In the genomic region with DNA sequence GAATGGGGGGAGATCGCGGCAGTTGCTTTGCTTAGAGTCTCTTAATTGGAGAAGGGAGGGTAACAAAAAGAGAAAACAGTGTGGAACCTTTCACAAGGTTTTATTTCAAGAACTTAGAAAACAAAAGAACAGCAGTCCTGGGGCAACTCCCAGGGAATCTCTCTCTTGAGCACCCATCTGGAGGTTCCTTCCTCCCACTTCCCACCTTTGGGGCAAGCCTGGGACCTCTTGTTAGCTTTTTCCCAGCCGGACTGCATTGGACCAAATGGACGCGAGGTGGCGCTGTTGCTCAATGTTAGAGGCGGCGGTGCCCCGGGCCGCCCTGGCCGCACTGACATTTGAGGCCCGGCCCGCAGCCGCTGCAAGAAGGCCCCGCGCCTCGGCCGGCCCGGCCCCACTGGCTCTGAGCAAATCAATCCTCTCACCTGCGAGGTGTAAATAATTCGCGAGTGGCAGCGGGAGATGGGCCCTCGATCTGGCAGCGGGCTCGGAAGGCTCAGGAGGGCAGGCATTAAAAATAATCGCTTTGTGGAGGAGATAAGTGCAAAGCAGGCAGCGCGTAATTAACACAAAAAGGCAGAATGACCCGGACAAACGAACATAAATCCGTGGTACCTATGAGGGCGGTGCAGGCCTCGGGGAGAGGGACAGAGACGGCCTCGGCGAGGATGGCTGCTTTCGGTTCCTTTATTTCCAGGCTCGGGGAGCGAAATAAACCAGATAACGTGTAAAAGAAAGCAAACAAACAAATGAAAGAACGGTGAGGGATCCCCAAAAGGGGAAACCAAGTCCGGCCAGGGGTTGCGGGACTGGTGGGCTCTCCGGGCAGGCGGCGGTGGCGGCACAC, we compare ENCODE assay signal across 8 cellular contexts. TPM values are rescaled to one million over a fixed set of nuclear protein-coding genes. Genes with fewer than 3 reads are reported as not detected.
DNase-seq lines count a peak whose midpoint lies in the region; ATAC-seq and TF ChIP-seq lines count a peak whose summit lies in the region.

No MANE protein-coding gene starts in this region.

- TF ChIP-seq CTCF in CD4-positive, alpha-beta T cell (IDR thresholded peaks at IDR 0.05): peak; percentile 93
- TF ChIP-seq CTCF in LNCaP clone FGC (IDR thresholded peaks at IDR 0.05; ENCODE audit: control insufficient read depth, extremely low read depth, insufficient read depth) (peak; percentile 96), uterus (IDR thresholded peaks at IDR 0.05) (peak; percentile 91 to 96 (median 94))

- peak; percentile 80 for ATAC-seq in CD4-positive, alpha-beta T cell (ENCODE audit: poor library complexity)
- ATAC-seq in GM19397 (IDR thresholded peaks at IDR 0.05; ENCODE audit: unreplicated experiment) (peak; percentile 77), left cardiac atrium (peak; percentile 90)

- CTCF ChIA-PET in CD4-positive, alpha-beta T cell (lab: Charles Lee): interaction anchor here (0.6 to 6.3 kb wide), 19 partner anchors 8 to 210 kb away, joined by 3 to 59 read pairs (median 5); partner anchors contain the start of genes HOXC10, HOXC4, HOXC5 and SMUG1

- no peak overlapping the region for H3K27ac Mint-ChIP-seq in CD4-positive, alpha-beta T cell

- H3K27me3 Mint-ChIP-seq in CD4-positive, alpha-beta T cell: peaks cover 100% of the 10 kb centered on the region

- H3K9me3 Mint-ChIP-seq in CD4-positive, alpha-beta T cell: no peaks in the 10 kb centered on the region

- H3K27ac ChIP-seq in CD4-positive, alpha-beta T cell (ENCODE audit: low read depth, low read length): no peak overlapping the region
- H3K27ac ChIP-seq in uterus: no peak overlapping the region

- DNase-seq in CD4-positive, alpha-beta T cell: peak; percentile 68 to 89 (median 80)
- DNase-seq in LNCaP clone FGC (ENCODE audit: low read depth) (no peak), T follicular helper cell (ENCODE audit: low read depth) (peak; percentile 74), adipocyte (ENCODE audit: low read depth) (peak; percentile 96), left cardiac atrium (peak; percentile 86), retina (peak; percentile 94), uterus (peak; percentile 87 to 92)

- H3K4me1 ChIP-seq in adipocyte (ENCODE audit: control insufficient read depth, insufficient read depth, low read length) (peaks cover 51% of the 10 kb centered on the region), uterus (no peaks in the 10 kb centered on the region)

- peak overlapping the region; percentile 84 for H3K4me3 Mint-ChIP-seq in CD4-positive, alpha-beta T cell

- intact Hi-C loops in CD4-positive, alpha-beta T cell (cut with DNase I, micrococcal nuclease): loop anchor here (1.0 to 10.0 kb wide), 7 partner anchors 185 to 376 kb away; partner anchors contain the start of genes GPR84 (in 1 of the 2) and ZNF385A (in 1 of the 2)
- intact Hi-C loops in left cardiac atrium (cut with DNase I) (loop anchor here in 1 of 2 donors (2.0 kb wide), 1 partner anchor 187 kb away; no protein-coding TSS in a partner anchor), uterus (cut with DNase I; ENCODE audit: low total_unique reads) (loop anchor here (5.0 kb wide), 1 partner anchor 186 kb away; no protein-coding TSS in a partner anchor)

- POLR2A ChIA-PET in CD4-positive, alpha-beta T cell (lab: Charles Lee): interaction anchor here (0.8 to 1.7 kb wide), 10 partner anchors 10 to 319 kb away, joined by 3 to 8 read pairs (median 4); partner anchors contain the start of genes COPZ1 and SMUG1

- H3K9me3 ChIP-seq in CD4-positive, alpha-beta T cell (ENCODE audit: control insufficient read depth, low read length): no peaks in the 10 kb centered on the region
- H3K9me3 ChIP-seq in adipocyte (ENCODE audit: control insufficient read depth, low read length) (no peaks in the 10 kb centered on the region), uterus (no peaks in the 10 kb centered on the region)

- no peak overlapping the region for H3K4me3 ChIP-seq in LNCaP clone FGC (ENCODE audit: low read depth, low read length)
- H3K4me3 ChIP-seq in adipocyte (ENCODE audit: low read length): peak overlapping the region; percentile 86
- peak overlapping the region in 1 of 2 donors; percentile 14 for H3K4me3 ChIP-seq in uterus

- no peak for TF ChIP-seq POLR2A in uterus (IDR thresholded peaks at IDR 0.05)

- peaks cover 6% of the 10 kb centered on the region for H3K36me3 ChIP-seq in adipocyte (ENCODE audit: control insufficient read depth, insufficient read depth, low read length, severe bottlenecking)
- no peaks in the 10 kb centered on the region for H3K36me3 ChIP-seq in uterus

- peaks cover 38% of the 10 kb centered on the region for H3K4me1 Mint-ChIP-seq in CD4-positive, alpha-beta T cell (ENCODE audit: low read depth)

- no peaks in the 10 kb centered on the region for H3K36me3 Mint-ChIP-seq in CD4-positive, alpha-beta T cell (ENCODE audit: low read depth)

- H3K9ac ChIP-seq in adipocyte (ENCODE audit: low read length): peak overlapping the region; percentile 96

- peaks cover 96% of the 10 kb centered on the region for H3K27me3 ChIP-seq in CD4-positive, alpha-beta T cell (ENCODE audit: control insufficient read depth, insufficient read depth, low read length)
- H3K27me3 ChIP-seq in adipocyte (replicated peaks; ENCODE audit: control insufficient read depth, insufficient read depth, low read length) (no peaks in the 10 kb centered on the region), uterus (peaks cover 9 to 33% of the 10 kb centered on the region in 2 donors)

RNA-seq across cellular contexts. Expression of gene HOXC8, which starts 2.7 kb away (rescaled TPM):
- not detected for total RNA-seq in CD4-positive, alpha-beta T cell
- total RNA-seq in left cardiac atrium: not detected
- total RNA-seq in uterus: 1 to 10 TPM in 1 of 4 donors, under 1 TPM in 2, not detected in 1; 0.29 to 7.2 (median 0.35) TPM

RNA-seq across cellular contexts. Expression of gene HOXC9, which starts 6.1 kb away (rescaled TPM):
- not detected for total RNA-seq in CD4-positive, alpha-beta T cell
- total RNA-seq in left cardiac atrium: not detected
- total RNA-seq in uterus: 1 to 10 TPM in 3 of 4 donors, not detected in 1; 1.5 to 7.8 (median 1.7) TPM

RNA-seq across cellular contexts. Expression of gene HOXC10, which starts 21.1 kb away (rescaled TPM):
- total RNA-seq in CD4-positive, alpha-beta T cell: not detected
- not detected for total RNA-seq in left cardiac atrium
- total RNA-seq in uterus: 10 to 100 TPM in 1 of 4 donors, 1 to 10 TPM in 2, not detected in 1; 1.3 to 12.4 (median 3.2) TPM

RNA-seq across cellular contexts. Expression of gene HOXC6, which starts 22.2 kb away (rescaled TPM):
- not detected for total RNA-seq in CD4-positive, alpha-beta T cell
- total RNA-seq in left cardiac atrium: under 1 TPM in 1 of 2 donors, not detected in 1; 0.50 TPM
- total RNA-seq in uterus: 10 to 100 TPM in 1 of 4 donors, 1 to 10 TPM in 2, not detected in 1; 1.2 to 20.4 (median 2.1) TPM

RNA-seq across cellular contexts. Expression of gene HOXC5, which starts 26.8 kb away (rescaled TPM):
- not detected for total RNA-seq in CD4-positive, alpha-beta T cell
- not detected for total RNA-seq in left cardiac atrium
- total RNA-seq in uterus: 10 to 100 TPM in 1 of 4 donors, 1 to 10 TPM in 1, not detected in 2; 3.5 to 10.2 TPM
